In the genomic region with DNA sequence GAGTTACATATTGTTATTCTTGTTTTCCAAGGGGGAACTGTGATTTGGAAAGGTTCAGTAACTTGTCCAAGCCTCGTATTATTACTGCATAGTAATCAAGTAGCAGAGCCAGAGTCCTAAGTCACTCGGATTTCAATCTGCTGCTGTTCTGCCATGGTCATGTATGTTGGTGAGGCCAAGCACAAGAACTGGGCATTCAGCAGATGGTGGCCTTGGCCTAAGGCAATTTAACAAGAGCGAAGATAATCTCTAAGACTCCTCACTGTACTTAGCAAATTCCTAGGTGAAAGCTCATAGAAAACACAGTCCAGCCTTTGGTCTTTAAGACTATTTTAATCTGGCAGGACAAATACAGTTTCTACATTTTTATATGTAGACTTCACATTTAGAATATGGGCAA, we compare ENCODE assay signal across 25 cellular contexts.
"Had no signal": no experiment of that assay in that cellular context is flagged by ENCODE, and none has a peak within 500 bp of the region (broad histone marks: within the 10 kb centered on the region; RNA-seq: fewer than 3 reads in every experiment).

No MANE protein-coding gene starts in this region.

- H3K4me1 Mint-ChIP-seq: memory B cell; mesothelial cell of epicardium; natural killer cell; stimulated activated effector memory CD8-positive, alpha-beta T cell treated with anti-CD3 and anti-CD28 coated beads, Interleukin-12 subunit alpha, Interleukin-12 subunit beta, amount 100 ng/mL, for 72 hours had no signal

- H3K4me2 ChIP-seq: hepatocyte had no signal

- H3K4me3 ChIP-seq: esophagus squamous epithelium, hepatocyte, left ventricle myocardium inferior, lower lobe of right lung, ovary, prostate gland, right lobe of liver, suprapubic skin, thyroid gland, upper lobe of left lung, uterus had no signal

- H3K36me3 ChIP-seq: esophagus squamous epithelium, left ventricle myocardium inferior, lower lobe of right lung, ovary, prostate gland, right lobe of liver, suprapubic skin, thyroid gland, upper lobe of left lung, uterus had no signal

- H3K79me2 ChIP-seq: hepatocyte had no signal

- H3K4me3 Mint-ChIP-seq: dendritic cell treated with granulocyte-macrophage colony-stimulating factor and Interleukin-4, amounts not matched to agents 40 ng/mL and 50 ng/mL, for 4 days; effector memory CD8-positive, alpha-beta T cell; memory B cell; mesothelial cell of epicardium; natural killer cell; neural crest cell; stimulated activated effector memory CD8-positive, alpha-beta T cell treated with anti-CD3 and anti-CD28 coated beads, Interleukin-12 subunit alpha, Interleukin-12 subunit beta, amount 100 ng/mL, for 72 hours had no signal

- ATAC-seq: effector memory CD8-positive, alpha-beta T cell; left cardiac atrium; lower lobe of right lung; natural killer cell; right lobe of liver; stimulated activated effector memory CD8-positive, alpha-beta T cell treated with anti-CD3 and anti-CD28 coated beads, Interleukin-12 subunit alpha, Interleukin-12 subunit beta, amount 100 ng/mL, for 72 hours; stimulated activated naive CD8-positive, alpha-beta T cell treated with anti-CD3 and anti-CD28 coated beads, Interleukin-15, Interleukin-2, amounts not matched to agents 100 U/mL and 50 U/mL, for 24 hours had no signal

- H3K27me3 ChIP-seq: esophagus squamous epithelium, hepatocyte, ovary, right lobe of liver, suprapubic skin, thyroid gland, upper lobe of left lung, uterus had no signal

- H3K9me3 ChIP-seq: esophagus squamous epithelium, left ventricle myocardium inferior, lower lobe of right lung, ovary, prostate gland, right lobe of liver, suprapubic skin, thyroid gland, upper lobe of left lung, uterus had no signal

- H2AFZ ChIP-seq: hepatocyte had no signal

- H3K27ac Mint-ChIP-seq: dendritic cell treated with granulocyte-macrophage colony-stimulating factor and Interleukin-4, amounts not matched to agents 40 ng/mL and 50 ng/mL, for 4 days; effector memory CD8-positive, alpha-beta T cell; memory B cell; mesothelial cell of epicardium; natural killer cell; stimulated activated effector memory CD8-positive, alpha-beta T cell treated with anti-CD3 and anti-CD28 coated beads, Interleukin-12 subunit alpha, Interleukin-12 subunit beta, amount 100 ng/mL, for 72 hours had no signal

- H3K9me3 Mint-ChIP-seq: dendritic cell treated with granulocyte-macrophage colony-stimulating factor and Interleukin-4, amounts not matched to agents 40 ng/mL and 50 ng/mL, for 4 days; stimulated activated effector memory CD8-positive, alpha-beta T cell treated with anti-CD3 and anti-CD28 coated beads, Interleukin-12 subunit alpha, Interleukin-12 subunit beta, amount 100 ng/mL, for 72 hours had no signal

- H3K27me3 Mint-ChIP-seq: dendritic cell treated with granulocyte-macrophage colony-stimulating factor and Interleukin-4, amounts not matched to agents 40 ng/mL and 50 ng/mL, for 4 days; effector memory CD8-positive, alpha-beta T cell; memory B cell had no signal

- H3K36me3 Mint-ChIP-seq: memory B cell; mesothelial cell of epicardium; natural killer cell; stimulated activated effector memory CD8-positive, alpha-beta T cell treated with anti-CD3 and anti-CD28 coated beads, Interleukin-12 subunit alpha, Interleukin-12 subunit beta, amount 100 ng/mL, for 72 hours had no signal

- DNase-seq: effector memory CD8-positive, alpha-beta T cell; esophagus squamous epithelium; foreskin fibroblast; head of caudate nucleus; kidney; left cardiac atrium; left ventricle myocardium inferior; lower lobe of right lung; natural killer cell; ovary; right lobe of liver; stimulated activated CD4-positive, alpha-beta T cell treated with anti-CD3 and anti-CD28 coated beads, Interleukin-4, amount 100 ng/mL, for 1 hour; stimulated activated CD8-positive, alpha-beta memory T cell treated with anti-CD3 and anti-CD28 coated beads, Interleukin-4, amount 100 ng/mL, for 48 hours; stimulated activated naive CD8-positive, alpha-beta T cell treated with anti-CD3 and anti-CD28 coated beads, Interleukin-15, Interleukin-2, amounts not matched to agents 100 U/mL and 50 U/mL, for 24 hours; thyroid gland; upper lobe of left lung; uterus had no signal

- H3K4me1 ChIP-seq: esophagus squamous epithelium, left ventricle myocardium inferior, lower lobe of right lung, prostate gland, right lobe of liver, suprapubic skin, thyroid gland, upper lobe of left lung, uterus had no signal
